ENCODE assay signal across 1 cellular context in genomic region chr4:73922766-73923630, GRCh38.
TF ChIP-seq lines count a peak whose summit lies in the region.

No MANE protein-coding gene starts in this region.

TF ChIP-seq in GM12878, 131 proteins besides CTCF, POLR2A, EP300 and RAD21:
- TF ChIP-seq POU2F2 (IDR thresholded peaks at IDR 0.05; ENCODE audit: borderline replicate concordance, low read depth, low read length) (no peak), PBX3 (IDR thresholded peaks at IDR 0.05; ENCODE audit: insufficient replicate concordance, low read depth, low read length) (no peak), IRF5 (IDR thresholded peaks at IDR 0.05; ENCODE audit: borderline replicate concordance) (no peak), IKZF2 (IDR thresholded peaks at IDR 0.05) (no peak), SMC3 (IDR thresholded peaks at IDR 0.05; ENCODE audit: borderline replicate concordance, low read length) (peak; percentile 9; the same call in 1 of the 2 replicates), STAT1 (conservative IDR thresholded peaks at IDR 0.05) (no peak)
TF ChIP-seq in GM12878: peak in this region for 1.
